In genomic region chr1:241640867-241641542, GRCh38 we compare ENCODE assay signal across 8 cellular contexts. TPM values are rescaled to one million over a fixed set of nuclear protein-coding genes. Genes with fewer than 3 reads are reported as not detected.
DNase-seq lines count a peak whose midpoint lies in the region; ATAC-seq and TF ChIP-seq lines count a peak whose summit lies in the region.

No MANE protein-coding gene starts in this region.

- intact Hi-C loops in posterior vena cava (cut with DNase I), result no loop called here

- H3K4me1 Mint-ChIP-seq in activated CD4-positive, alpha-beta T cell treated with anti-CD3 and anti-CD28 coated beads, Interleukin-2, amount 10 ng/mL, durations not matched to agents 7 days and 5 days, result peaks cover 37% of the 10 kb centered on the region

- H3K9me3 ChIP-seq in WERI-Rb-1 (ENCODE audit: severe bottlenecking), result peaks cover 16% of the 10 kb centered on the region
- H3K9me3 ChIP-seq in iPS-15b (ENCODE audit: control insufficient read depth, insufficient read depth, low read length), result no peaks in the 10 kb centered on the region

- peak overlapping the region; percentile 70 for H3K4me3 Mint-ChIP-seq in activated CD4-positive, alpha-beta T cell treated with anti-CD3 and anti-CD28 coated beads, Interleukin-2, amount 10 ng/mL, durations not matched to agents 7 days and 5 days

- H3K36me3 Mint-ChIP-seq in activated CD4-positive, alpha-beta T cell treated with anti-CD3 and anti-CD28 coated beads, Interleukin-2, amount 10 ng/mL, durations not matched to agents 7 days and 5 days (ENCODE audit: low read depth), result peaks cover 19% of the 10 kb centered on the region

- no peaks in the 10 kb centered on the region for H3K27me3 ChIP-seq in WERI-Rb-1 (ENCODE audit: insufficient read depth, low read depth, severe bottlenecking)
- no peaks in the 10 kb centered on the region for H3K27me3 ChIP-seq in iPS-15b (ENCODE audit: control insufficient read depth, insufficient read depth, low read length)

- no peak overlapping the region for H3K9ac ChIP-seq in iPS-15b (ENCODE audit: low read depth, low read length)

- CTCF ChIA-PET in activated CD4-positive, alpha-beta T cell treated with anti-CD3 and anti-CD28 coated beads, Interleukin-2, amount 10 ng/mL, durations not matched to agents 7 days and 5 days (lab: Charles Lee), result interaction anchor here (0.8 to 2.1 kb wide), 3 partner anchors 10 to 30 kb away, joined by 3 to 6 read pairs (median 4); no protein-coding TSS in a partner anchor

- no peak for TF ChIP-seq CTCF in WERI-Rb-1 (IDR thresholded peaks at IDR 0.05; ENCODE audit: low read depth, low read length)

- ATAC-seq in HG03378 (IDR thresholded peaks at IDR 0.05; ENCODE audit: unreplicated experiment), result no peak

- H3K4me1 ChIP-seq in iPS-15b (ENCODE audit: control insufficient read depth, insufficient read depth, low read length), result peaks cover 5% of the 10 kb centered on the region

- DNase-seq in activated CD4-positive, alpha-beta T cell treated with anti-CD3 and anti-CD28 coated beads, Interleukin-2, amount 10 ng/mL, durations not matched to agents 7 days and 5 days, result no peak
- DNase-seq in activated CD4-positive, alpha-beta T cell treated with anti-CD3 and anti-CD28 coated beads for 1 hour, result no peak
- DNase-seq in WERI-Rb-1, result no peak
- DNase-seq in substantia nigra (lab: John Stamatoyannopoulos, UW), result no peak
- DNase-seq in dermis blood vessel endothelial cell, result no peak
- DNase-seq in posterior vena cava (ENCODE audit: low spot score), result no peak

- peaks cover 5% of the 10 kb centered on the region for H3K9me3 Mint-ChIP-seq in activated CD4-positive, alpha-beta T cell treated with anti-CD3 and anti-CD28 coated beads, Interleukin-2, amount 10 ng/mL, durations not matched to agents 7 days and 5 days

- H3K27me3 Mint-ChIP-seq in activated CD4-positive, alpha-beta T cell treated with anti-CD3 and anti-CD28 coated beads, Interleukin-2, amount 10 ng/mL, durations not matched to agents 7 days and 5 days, result peaks cover 3% of the 10 kb centered on the region

- peak overlapping the region; percentile 38; the same call in 1 of the 2 replicates for H3K4me3 ChIP-seq in WERI-Rb-1 (ENCODE audit: low read depth, low read length)
- H3K4me3 ChIP-seq in iPS-15b (ENCODE audit: low read depth, low read length), result peak overlapping the region; percentile 53

- peak overlapping the region; percentile 83 for H3K27ac Mint-ChIP-seq in activated CD4-positive, alpha-beta T cell treated with anti-CD3 and anti-CD28 coated beads, Interleukin-2, amount 10 ng/mL, durations not matched to agents 7 days and 5 days

- POLR2A ChIA-PET in activated CD4-positive, alpha-beta T cell treated with anti-CD3 and anti-CD28 coated beads, Interleukin-2, amount 10 ng/mL, durations not matched to agents 7 days and 5 days (lab: Charles Lee), result interaction anchor here (0.9 kb wide), 1 partner anchor 36 kb away, joined by 3 read pairs; no protein-coding TSS in a partner anchor

- peak overlapping the region; percentile 28 for H3K27ac ChIP-seq in WERI-Rb-1
- H3K27ac ChIP-seq in substantia nigra (ENCODE audit: low read depth, low read length, poor library complexity, severe bottlenecking), result peak overlapping the region; percentile 58

- H3K36me3 ChIP-seq in WERI-Rb-1 (no peaks in the 10 kb centered on the region), iPS-15b (ENCODE audit: control insufficient read depth, insufficient read depth, low read length) (peaks cover 4% of the 10 kb centered on the region)

RNA-seq across cellular contexts. Expression of gene CHML, which starts 0.8 kb away (rescaled TPM):
- total RNA-seq in activated CD4-positive, alpha-beta T cell treated with anti-CD3 and anti-CD28 coated beads, Interleukin-2, amount 10 ng/mL, durations not matched to agents 7 days and 5 days, result 10 to 100 TPM; 13.0 to 16.3 TPM
- total RNA-seq in dermis blood vessel endothelial cell, result 13.1 and 22.0 TPM in 2 replicates
- total RNA-seq in posterior vena cava, result 10 to 100 TPM in 1 of 2 donors, 1 to 10 TPM in 1; 4.9 to 11.2 TPM

RNA-seq across cellular contexts. Expression of gene OPN3, which starts 0.8 kb away (rescaled TPM):
- total RNA-seq in activated CD4-positive, alpha-beta T cell treated with anti-CD3 and anti-CD28 coated beads, Interleukin-2, amount 10 ng/mL, durations not matched to agents 7 days and 5 days, result 10 to 100 TPM; 17.2 to 18.1 TPM
- total RNA-seq in dermis blood vessel endothelial cell, result 27.0 and 32.3 TPM in 2 replicates
- 1 to 10 TPM; 4.0 to 4.1 TPM for total RNA-seq in posterior vena cava

RNA-seq across cellular contexts. Expression of gene WDR64, which starts 11.1 kb away (rescaled TPM):
- total RNA-seq in activated CD4-positive, alpha-beta T cell treated with anti-CD3 and anti-CD28 coated beads, Interleukin-2, amount 10 ng/mL, durations not matched to agents 7 days and 5 days, result under 1 TPM; 0.21 to 0.22 TPM
- total RNA-seq in dermis blood vessel endothelial cell, result 0.17 TPM in 1 of 2 replicates, not detected in the other
- not detected for total RNA-seq in posterior vena cava
